Comparison of ENCODE assay signal across 16 cellular contexts in genomic region chr18:23588836-23589560, GRCh38. TPM values are rescaled to one million over a fixed set of nuclear protein-coding genes. Genes with fewer than 3 reads are reported as not detected.
DNase-seq lines count a peak whose midpoint lies in the region; TF ChIP-seq lines count a peak whose summit lies in the region.
"Had no signal": no experiment of that assay in that cellular context is flagged by ENCODE, and none has a peak within 500 bp of the region (broad histone marks: within the 10 kb centered on the region; RNA-seq: fewer than 3 reads in every experiment).

No MANE protein-coding gene starts in this region.

- no peak overlapping the region for H2BK5ac ChIP-seq in mesendoderm (ENCODE audit: low read length)

- H3K4me3 ChIP-seq in choroid plexus epithelial cell (ENCODE audit: low read depth, low read length) (no peak overlapping the region), mesendoderm (ENCODE audit: low read length) (no peak overlapping the region), ovary (no peak overlapping the region), lower leg skin (ENCODE audit: low read depth, poor library complexity, severe bottlenecking) (no peak overlapping the region)
- H3K4me3 ChIP-seq: body of pancreas had no signal

- H3K56ac ChIP-seq in mesendoderm (ENCODE audit: low read length), result no peak overlapping the region

- no peak overlapping the region for H3K23ac ChIP-seq in mesendoderm (ENCODE audit: low read length)

- no peaks in the 10 kb centered on the region for H3K36me3 ChIP-seq in mesendoderm (ENCODE audit: control insufficient read depth, insufficient read depth, low read length)
- H3K36me3 ChIP-seq in ovary, result no peaks in the 10 kb centered on the region

- H3K27ac ChIP-seq in RWPE1 (peak overlapping the region; percentile 86), mesendoderm (ENCODE audit: low read depth, low read length) (no peak overlapping the region), ovary (no peak overlapping the region)
- H3K27ac ChIP-seq: body of pancreas had no signal

- H3K4me2 ChIP-seq in mesendoderm (ENCODE audit: low read length), result no peak overlapping the region

- no peak for TF ChIP-seq POLR2A in ovary (IDR thresholded peaks at IDR 0.05)
- TF ChIP-seq POLR2A in lower leg skin (IDR thresholded peaks at IDR 0.05), result no peak

- TF ChIP-seq EP300 in ovary (IDR thresholded peaks at IDR 0.05), result no peak

- no peak overlapping the region for H4K8ac ChIP-seq in mesendoderm (ENCODE audit: low read depth, low read length)

- no peak overlapping the region for H3K4ac ChIP-seq in mesendoderm (ENCODE audit: low read depth, low read length)

- H3K9me3 ChIP-seq in ovary, result no peaks in the 10 kb centered on the region
- H3K9me3 ChIP-seq: body of pancreas had no signal

- TF ChIP-seq CTCF in RWPE1 (conservative IDR thresholded peaks at IDR 0.05; ENCODE audit: low read depth) (no peak), choroid plexus epithelial cell (conservative IDR thresholded peaks at IDR 0.05; ENCODE audit: low read depth, low read length) (no peak), ovary (IDR thresholded peaks at IDR 0.05) (no peak), lower leg skin (IDR thresholded peaks at IDR 0.05) (no peak)

- no peak overlapping the region for H2BK15ac ChIP-seq in mesendoderm (replicated peaks; ENCODE audit: low read depth)

- H3K18ac ChIP-seq in mesendoderm (ENCODE audit: low read length), result no peak overlapping the region

- H2BK120ac ChIP-seq in mesendoderm (ENCODE audit: low read depth, low read length), result no peak overlapping the region

- CTCF ChIA-PET in RWPE1 (lab: Yijun Ruan, JAX), result interaction anchor here (0.5 to 1.5 kb wide), 2 partner anchors 33 to 210 kb away, joined by 3 read pairs; no protein-coding TSS in a partner anchor

- peaks cover 18% of the 10 kb centered on the region for H3K79me2 ChIP-seq in mesendoderm (ENCODE audit: control insufficient read depth, insufficient read depth, low read length)

- intact Hi-C loops in ovary (cut with DNase I) (loop anchor here in 3 of 4 donors (5.0 to 10.0 kb wide), 3 partner anchors 72 to 87 kb away; partner anchors contain the start of gene RMC1 (in 1 of the 3)), lower leg skin (cut with DNase I; ENCODE audit: low total_unique reads) (loop anchor here (10.0 kb wide), 1 partner anchor 54 kb away; no protein-coding TSS in a partner anchor)

- no CpG with 5 or more reads among the region's 11 CpGs for WGBS in mesendoderm (ENCODE audit: extremely low coverage, insufficient coverage, low lambda C conversion rate)
- WGBS in ovary, 3 donors, result 79 to 88% (median 85%) methylated on average over 11 of the region's 11 CpGs
- WGBS in lower leg skin, 2 donors, result 59% methylated on average over 11 of the region's 11 CpGs

- H4K5ac ChIP-seq in mesendoderm (ENCODE audit: low read length), result no peak overlapping the region

- peaks cover 4% of the 10 kb centered on the region for H3K79me1 ChIP-seq in mesendoderm (ENCODE audit: low read length)

- H3K4me1 ChIP-seq in mesendoderm (ENCODE audit: control insufficient read depth, low read depth, low read length) (no peaks in the 10 kb centered on the region), ovary (ENCODE audit: insufficient read depth) (no peaks in the 10 kb centered on the region)

- H3K27me3 ChIP-seq in mesendoderm (ENCODE audit: insufficient read depth, low read length, poor library complexity), result no peaks in the 10 kb centered on the region
- H3K27me3 ChIP-seq in ovary, result no peaks in the 10 kb centered on the region
- H3K27me3 ChIP-seq: body of pancreas had no signal

- POLR2A ChIA-PET in RWPE1 (lab: Yijun Ruan, JAX; ENCODE audit: low non-redundant PET), result no interaction called here

- DNase-seq in ELF-1 (ENCODE audit: low read depth, low spot score), result peak; percentile 45
- DNase-seq in RWPE1 (ENCODE audit: low spot score), result no peak
- peak; percentile 21 for DNase-seq in choroid plexus epithelial cell (ENCODE audit: low read depth)
- peak; percentile 64 for DNase-seq in mesendoderm
- DNase-seq in ovary, result no peak
- DNase-seq in lower leg skin (ENCODE audit: low spot score in 2 of 2), result no peak
- DNase-seq in UCSD-AML1 (lab: John Stamatoyannopoulos, UW; ENCODE audit: unreplicated experiment), result no peak
- no peak for DNase-seq in G401 (ENCODE audit: low spot score)
- DNase-seq: activated CD4-positive, alpha-beta T cell treated with anti-CD3 and anti-CD28 coated beads for 1 hour; body of pancreas; erythroblast; hypothalamus; NCI-H2081; NCI-H510A treated with DMSO at 0.1 percent for 48 hours; stimulated activated CD4-positive, alpha-beta T cell treated with anti-CD3 and anti-CD28 coated beads, Interleukin-2, amount 100 ng/mL, for 48 hours; substantia nigra had no signal

- no peak overlapping the region for H3K9ac ChIP-seq in mesendoderm (ENCODE audit: low read length)

- H2AK5ac ChIP-seq in mesendoderm (ENCODE audit: low read length), result no peak overlapping the region

- in situ Hi-C loops in G401 (cut with HindIII; ENCODE audit: low sequenced_read_pairs), result no loop called here

RNA-seq across cellular contexts. Expression of gene NPC1, which starts 2.7 kb away (rescaled TPM):
- polyA plus RNA-seq in mesendoderm (2013, experiment 1 of 2), result 30.5 TPM
- 29.1 TPM for polyA plus RNA-seq in mesendoderm (2013, experiment 2 of 2)
- total RNA-seq in ovary, result 10 to 100 TPM; 21.8 to 54.5 (median 29.8) TPM
- polyA plus RNA-seq in ovary, result 100 to 1,000 TPM in 1 of 2 donors, 10 to 100 TPM in 1; 26.4 to 100 TPM
- total RNA-seq in lower leg skin, result 100 to 1,000 TPM in 2 of 4 donors, 10 to 100 TPM in 2; 75.1 to 114 (median 100) TPM
- 24.3 and 31.8 TPM in 2 replicates for total RNA-seq in G401 (2014; rRNA removed; shearing (Covaris generic))

Comparison
In these comparisons a context has a peak if more than half of its experiments do, and no peak if none do; other contexts are left out.
1. DNase-seq: peak in ELF-1 (single experiment), choroid plexus epithelial cell (single experiment) and mesendoderm (single experiment); none in RWPE1 (single experiment), ovary (0 of 5), lower leg skin (0 of 2), UCSD-AML1 (single experiment) and G401 (single experiment).